In genomic region chr2:126645211-126645618, GRCh38 we compare ENCODE assay signal across 13 cellular contexts. TPM values are rescaled to one million over a fixed set of nuclear protein-coding genes. Genes with fewer than 3 reads are reported as not detected.
DNase-seq lines count a peak whose midpoint lies in the region; ATAC-seq and TF ChIP-seq lines count a peak whose summit lies in the region.
"Had no signal": no experiment of that assay in that cellular context is flagged by ENCODE, and none has a peak within 500 bp of the region (broad histone marks: within the 10 kb centered on the region; RNA-seq: fewer than 3 reads in every experiment).

No MANE protein-coding gene starts in this region.

- H3K36me3 Mint-ChIP-seq in osteocyte (ENCODE audit: unreplicated experiment), result no peaks in the 10 kb centered on the region
- H3K36me3 Mint-ChIP-seq: activated naive CD4-positive, alpha-beta T cell treated with anti-CD3 and anti-CD28 coated beads, Interleukin-2, amount 50 U/mL, for 24 hours had no signal

- H3K4me1 Mint-ChIP-seq in osteocyte (ENCODE audit: unreplicated experiment), result no peaks in the 10 kb centered on the region

- no peaks in the 10 kb centered on the region for H3K9me3 Mint-ChIP-seq in osteocyte (ENCODE audit: unreplicated experiment)
- H3K9me3 Mint-ChIP-seq: activated naive CD4-positive, alpha-beta T cell treated with anti-CD3 and anti-CD28 coated beads, Interleukin-2, amount 50 U/mL, for 24 hours; GM23338 had no signal

- H3K4me3 Mint-ChIP-seq in osteocyte (ENCODE audit: unreplicated experiment), result no peak overlapping the region
- H3K4me3 Mint-ChIP-seq: activated naive CD4-positive, alpha-beta T cell treated with anti-CD3 and anti-CD28 coated beads, Interleukin-2, amount 50 U/mL, for 24 hours; GM23338 had no signal

- H3K27me3 Mint-ChIP-seq in osteocyte (ENCODE audit: unreplicated experiment), result peaks cover 33% of the 10 kb centered on the region
- H3K27me3 Mint-ChIP-seq: activated naive CD4-positive, alpha-beta T cell treated with anti-CD3 and anti-CD28 coated beads, Interleukin-2, amount 50 U/mL, for 24 hours had no signal

- TF ChIP-seq CTCF in osteocyte (IDR thresholded peaks at IDR 0.05), result no peak

- peak; percentile 17 for DNase-seq in osteocyte (ENCODE audit: extremely low spot score, unreplicated experiment)
- no peak for DNase-seq in DMS53 (lab: John Stamatoyannopoulos, UW)
- DNase-seq in CD1c-positive myeloid dendritic cell (ENCODE audit: extremely low spot score), result no peak
- DNase-seq in foreskin melanocyte, result no peak
- no peak for DNase-seq in SW 1271 (lab: John Stamatoyannopoulos, UW)
- DNase-seq: DMS79 treated with DMSO at 0.1 percent for 48 hours; mucosa of descending colon; stimulated activated CD8-positive, alpha-beta memory T cell treated with anti-CD3 and anti-CD28 coated beads, Interleukin-4, amount 100 ng/mL, for 48 hours had no signal

- ATAC-seq in GM19324 (IDR thresholded peaks at IDR 0.05; ENCODE audit: low FRiP score, unreplicated experiment) (peak; percentile 40), HG02678 (IDR thresholded peaks at IDR 0.05; ENCODE audit: unreplicated experiment) (peak; percentile 65), HG03469 (IDR thresholded peaks at IDR 0.05; ENCODE audit: unreplicated experiment) (peak; percentile 37)
- ATAC-seq: GM23338 had no signal

- no peak overlapping the region for H3K27ac Mint-ChIP-seq in osteocyte (ENCODE audit: unreplicated experiment)
- H3K27ac Mint-ChIP-seq: activated naive CD4-positive, alpha-beta T cell treated with anti-CD3 and anti-CD28 coated beads, Interleukin-2, amount 50 U/mL, for 24 hours; GM23338 had no signal

RNA-seq across cellular contexts. Expression of gene GYPC, which starts 10.7 kb away (rescaled TPM):
- total RNA-seq in osteocyte, result 110 and 114 TPM in 2 replicates
